ENCODE assay signal across 7 cellular contexts in genomic region chr6:166997768-166998255, GRCh38.
DNase-seq lines count a peak whose midpoint lies in the region; ATAC-seq and TF ChIP-seq lines count a peak whose summit lies in the region.

No MANE protein-coding gene starts in this region.

- H3K4me1 ChIP-seq in duodenal mucosa (ENCODE audit: control insufficient read depth in 1 of 2, insufficient read depth in 2 of 2, low read length in 2 of 2) = peaks cover 23 to 26% of the 10 kb centered on the region in 2 donors

- H3K9me3 ChIP-seq in duodenal mucosa (ENCODE audit: control insufficient read depth in 1 of 2, low read length in 2 of 2) = no peaks in the 10 kb centered on the region

- peaks cover 26% of the 10 kb centered on the region for H3K4me1 Mint-ChIP-seq in memory B cell

- H3K27me3 ChIP-seq in duodenal mucosa (ENCODE audit: control insufficient read depth in 1 of 2, insufficient read depth in 2 of 2, low read length in 2 of 2) = no peaks in the 10 kb centered on the region

- TF ChIP-seq CTCF in GM12873 (IDR thresholded peaks at IDR 0.05; ENCODE audit: insufficient read depth, low read depth, low read length, missing control alignments) = peak; percentile 59

- H3K27ac ChIP-seq in duodenal mucosa (ENCODE audit: low read depth, low read length) = no peak overlapping the region

- DNase-seq in NCI-H2227 (lab: John Stamatoyannopoulos, UW; ENCODE audit: unreplicated experiment) (peak; percentile 60), memory B cell (ENCODE audit: low spot score in 2 of 2) (peak; percentile 18 to 33)
- peak; percentile 30 to 39 for DNase-seq in activated CD4-positive, alpha-beta T cell treated with anti-CD3 and anti-CD28 coated beads for 4 hours
- peak; percentile 27 to 45 for DNase-seq in stimulated activated CD8-positive, alpha-beta memory T cell treated with anti-CD3 and anti-CD28 coated beads, Interleukin-2, amount 100 ng/mL, for 48 hours (ENCODE audit: low read depth in 2 of 2)

- no peaks in the 10 kb centered on the region for H3K27me3 Mint-ChIP-seq in memory B cell

- H3K4me3 Mint-ChIP-seq in memory B cell = peak overlapping the region; percentile 80

- peaks cover 5% of the 10 kb centered on the region for H3K36me3 Mint-ChIP-seq in memory B cell

- H3K4me3 ChIP-seq in duodenal mucosa (ENCODE audit: low read depth in 1 of 2, low read length in 2 of 2) = peak overlapping the region; percentile 84 to 85

- H3K9ac ChIP-seq in duodenal mucosa (ENCODE audit: low read depth in 1 of 2, low read length in 2 of 2) = peak overlapping the region; percentile 2 to 49

- H3K9me3 Mint-ChIP-seq in memory B cell = no peaks in the 10 kb centered on the region

- H3K27ac Mint-ChIP-seq in memory B cell = peak overlapping the region; percentile 20

- H3K36me3 ChIP-seq in duodenal mucosa (ENCODE audit: control insufficient read depth in 1 of 2, insufficient read depth in 2 of 2, low read length in 2 of 2) = no peaks in the 10 kb centered on the region

- ATAC-seq in HG02870 (IDR thresholded peaks at IDR 0.05; ENCODE audit: unreplicated experiment) = peak; percentile 30
- peak; percentile 20 for ATAC-seq in memory B cell (ENCODE audit: low read depth)
